8 cellular contexts compared by ENCODE assay signal in genomic region chr16:87324411-87325275, GRCh38. TPM values are rescaled to one million over a fixed set of nuclear protein-coding genes. Genes with fewer than 3 reads are reported as not detected.
DNase-seq lines count a peak whose midpoint lies in the region; ATAC-seq and TF ChIP-seq lines count a peak whose summit lies in the region.

No MANE protein-coding gene starts in this region.

- H3K4me1 Mint-ChIP-seq in mesothelial cell of epicardium: no peaks in the 10 kb centered on the region

- H3K27ac ChIP-seq in testis: no peak overlapping the region

- no peaks in the 10 kb centered on the region for H3K9me3 Mint-ChIP-seq in mesothelial cell of epicardium

- H3K36me3 Mint-ChIP-seq in mesothelial cell of epicardium: peaks cover 1% of the 10 kb centered on the region

- H3K36me3 ChIP-seq in testis (ENCODE audit: low read depth, missing control alignments): no peaks in the 10 kb centered on the region

- H3K4me1 ChIP-seq in testis: no peaks in the 10 kb centered on the region

- ATAC-seq in GM18861 (IDR thresholded peaks at IDR 0.05; ENCODE audit: unreplicated experiment): no peak

- no peak overlapping the region for H3K4me3 Mint-ChIP-seq in mesothelial cell of epicardium

- TF ChIP-seq CTCF in mesothelial cell of epicardium (IDR thresholded peaks at IDR 0.05; ENCODE audit: unreplicated experiment) (peak; percentile 69), testis (IDR thresholded peaks at IDR 0.05) (peak in 2 of 3 experiments; percentile 33 to 76)

- no peaks in the 10 kb centered on the region for H3K27me3 Mint-ChIP-seq in mesothelial cell of epicardium (ENCODE audit: low read depth)

- WGBS in testis, 2 donors: 65 to 69% methylated on average over 17 to 28 of the region's 28 CpGs

- H3K9me3 ChIP-seq in testis: no peaks in the 10 kb centered on the region

- H3K4me3 ChIP-seq in testis: no peak overlapping the region

- DNase-seq in COLO668 (lab: John Stamatoyannopoulos, UW; ENCODE audit: unreplicated experiment): peak; percentile 10
- peak; percentile 39 for DNase-seq in HPDE6-E6E7 (ENCODE audit: extremely low spot score)
- DNase-seq in activated CD4-positive, alpha-beta T cell treated with anti-CD3 and anti-CD28 coated beads for 24 hours (ENCODE audit: low read depth in 2 of 2): peak; percentile 10 to 12
- DNase-seq in effector CD4-positive, alpha-beta T cell: peak; percentile 34
- DNase-seq in mesothelial cell of epicardium (ENCODE audit: low spot score in 2 of 2, unreplicated experiment in 2 of 2): no peak
- no peak for DNase-seq in testis
- DNase-seq in occipital lobe (lab: John Stamatoyannopoulos, UW): no peak

- H3K27ac Mint-ChIP-seq in mesothelial cell of epicardium: no peak overlapping the region

- no peaks in the 10 kb centered on the region for H3K27me3 ChIP-seq in testis

- intact Hi-C loops in testis (cut with DNase I; ENCODE audit: low total_unique reads): no loop called here

- no peak for TF ChIP-seq POLR2A in testis (IDR thresholded peaks at IDR 0.05)

RNA-seq across cellular contexts. Expression of gene C16orf95, which starts 7.5 kb away (rescaled TPM):
- total RNA-seq in mesothelial cell of epicardium: 4.5 to 6.2 TPM (median 4.6 TPM) in 3 replicates
- total RNA-seq in testis: 10 to 100 TPM; 53.1 to 71.9 TPM
- polyA plus RNA-seq in testis (ENCODE audit: insufficient read depth, low read depth, low replicate concordance): 203 TPM
- 3.1 TPM for total RNA-seq in occipital lobe

RNA-seq across cellular contexts. Expression of gene FBXO31, which starts 58.9 kb away (rescaled TPM):
- total RNA-seq in mesothelial cell of epicardium (37.0 to 38.1 TPM (median 37.3 TPM) in 3 replicates), testis (100 to 1,000 TPM; 115 to 215 TPM), occipital lobe (25.6 TPM)
- 73.9 TPM for polyA plus RNA-seq in testis (ENCODE audit: insufficient read depth, low read depth, low replicate concordance)

Comparison
In these comparisons a context has a peak if more than half of its experiments do, and no peak if none do; other contexts are left out.
1. DNase-seq: peak in COLO668 (single experiment), HPDE6-E6E7 (single experiment), activated CD4-positive, alpha-beta T cell treated with anti-CD3 and anti-CD28 coated beads for 24 hours (2 of 2) and effector CD4-positive, alpha-beta T cell (single experiment); none in mesothelial cell of epicardium (0 of 2), testis (single experiment) and occipital lobe (single experiment).